24 cellular contexts compared by ENCODE assay signal in genomic region chr1:183161391-183161790, GRCh38. TPM values are rescaled to one million over a fixed set of nuclear protein-coding genes. Genes with fewer than 3 reads are reported as not detected.
"Had no signal": no experiment of that assay in that cellular context is flagged by ENCODE, and none has a peak within 500 bp of the region (broad histone marks: within the 10 kb centered on the region; RNA-seq: fewer than 3 reads in every experiment).

No MANE protein-coding gene starts in this region.

- DNase-seq: activated CD4-positive, alpha-beta T cell treated with anti-CD3 and anti-CD28 coated beads, Interleukin-2, amount 50 U/mL, for 1 hour; activated CD8-positive, alpha-beta memory T cell treated with anti-CD3 and anti-CD28 coated beads, Interleukin-2, amount 10 ng/mL, durations not matched to agents 7 days and 5 days; activated CD8-positive, alpha-beta T cell treated with anti-CD3 and anti-CD28 coated beads, Interleukin-2, amount 10 ng/mL, durations not matched to agents 7 days and 5 days; activated naive CD4-positive, alpha-beta T cell; activated T-cell treated with anti-CD3 and anti-CD28 coated beads, Interleukin-2, amount 50 U/mL, for 72 hours; effector CD8-positive, alpha-beta T cell; erythroblast; head of caudate nucleus; hypothalamus; kidney glomerular epithelial cell; left lung; lower lobe of right lung; ovary; right lobe of liver; stimulated activated CD4-positive, alpha-beta T cell treated with anti-CD3 and anti-CD28 coated beads, Interleukin-2, amount 100 ng/mL, for 48 hours; stimulated activated naive CD4-positive, alpha-beta T cell treated with Interleukin-2 at 50 U/mL for 16 hours; T-helper 2 cell had no signal

- ATAC-seq: activated CD8-positive, alpha-beta memory T cell treated with anti-CD3 and anti-CD28 coated beads, Interleukin-2, amount 10 ng/mL, durations not matched to agents 7 days and 5 days; activated CD8-positive, alpha-beta T cell treated with anti-CD3 and anti-CD28 coated beads, Interleukin-2, amount 10 ng/mL, durations not matched to agents 7 days and 5 days; activated naive CD4-positive, alpha-beta T cell treated with anti-CD3 and anti-CD28 coated beads, Interleukin-2, amount 50 U/mL, for 72 hours; activated T-cell treated with anti-CD3 and anti-CD28 coated beads, Interleukin-2, amount 50 U/mL, for 72 hours; left lung; lower lobe of right lung; right lobe of liver; WTC11 had no signal

- H3K4me1 ChIP-seq: breast epithelium, left lung, lower lobe of right lung, right lobe of liver, tibial nerve had no signal

- H3K4me1 Mint-ChIP-seq: activated CD8-positive, alpha-beta memory T cell treated with anti-CD3 and anti-CD28 coated beads, Interleukin-2, amount 10 ng/mL, durations not matched to agents 7 days and 5 days; central memory CD8-positive, alpha-beta T cell; nephron had no signal

- H3K36me3 Mint-ChIP-seq: activated CD8-positive, alpha-beta memory T cell treated with anti-CD3 and anti-CD28 coated beads, Interleukin-2, amount 10 ng/mL, durations not matched to agents 7 days and 5 days; activated naive CD4-positive, alpha-beta T cell treated with anti-CD3 and anti-CD28 coated beads, Interleukin-2, amount 50 U/mL, for 72 hours; WTC11 had no signal

- H3K4me3 Mint-ChIP-seq: activated CD8-positive, alpha-beta memory T cell treated with anti-CD3 and anti-CD28 coated beads, Interleukin-2, amount 10 ng/mL, durations not matched to agents 7 days and 5 days; activated CD8-positive, alpha-beta T cell treated with anti-CD3 and anti-CD28 coated beads, Interleukin-2, amount 10 ng/mL, durations not matched to agents 7 days and 5 days; activated T-cell treated with anti-CD3 and anti-CD28 coated beads, Interleukin-2, amount 50 U/mL, for 72 hours; central memory CD8-positive, alpha-beta T cell; nephron; WTC11 had no signal

- H3K27me3 Mint-ChIP-seq: central memory CD8-positive, alpha-beta T cell; progenitor cell of endocrine pancreas had no signal

- H3K27ac ChIP-seq: breast epithelium, left lung, lower lobe of right lung, ovary, right lobe of liver, tibial nerve had no signal

- H3K27me3 ChIP-seq: breast epithelium, left lung, ovary, right lobe of liver, tibial nerve had no signal

- H3K27ac Mint-ChIP-seq: activated CD8-positive, alpha-beta memory T cell treated with anti-CD3 and anti-CD28 coated beads, Interleukin-2, amount 10 ng/mL, durations not matched to agents 7 days and 5 days; activated CD8-positive, alpha-beta T cell treated with anti-CD3 and anti-CD28 coated beads, Interleukin-2, amount 10 ng/mL, durations not matched to agents 7 days and 5 days; activated naive CD4-positive, alpha-beta T cell treated with anti-CD3 and anti-CD28 coated beads, Interleukin-2, amount 50 U/mL, for 72 hours; activated T-cell treated with anti-CD3 and anti-CD28 coated beads, Interleukin-2, amount 50 U/mL, for 72 hours; nephron; progenitor cell of endocrine pancreas; WTC11 had no signal

- H3K9me3 Mint-ChIP-seq: activated naive CD4-positive, alpha-beta T cell treated with anti-CD3 and anti-CD28 coated beads, Interleukin-2, amount 50 U/mL, for 72 hours; activated T-cell treated with anti-CD3 and anti-CD28 coated beads, Interleukin-2, amount 50 U/mL, for 72 hours; central memory CD8-positive, alpha-beta T cell; nephron; WTC11 had no signal

RNA-seq across cellular contexts. Expression of gene LAMC2, which starts 24.7 kb away (rescaled TPM):
- total RNA-seq: activated CD8-positive, alpha-beta memory T cell treated with anti-CD3 and anti-CD28 coated beads, Interleukin-2, amount 10 ng/mL, durations not matched to agents 7 days and 5 days; activated CD8-positive, alpha-beta T cell treated with anti-CD3 and anti-CD28 coated beads, Interleukin-2, amount 10 ng/mL, durations not matched to agents 7 days and 5 days; activated naive CD4-positive, alpha-beta T cell treated with anti-CD3 and anti-CD28 coated beads, Interleukin-2, amount 50 U/mL, for 72 hours had no signal
